29 cellular contexts compared by ENCODE assay signal in genomic region chr4:10898072-10898471, GRCh38.
"Had no signal": no experiment of that assay in that cellular context is flagged by ENCODE, and none has a peak within 500 bp of the region (broad histone marks: within the 10 kb centered on the region; RNA-seq: fewer than 3 reads in every experiment).

No MANE protein-coding gene starts in this region.

- H3K4me3 Mint-ChIP-seq: activated CD4-positive, alpha-beta memory T cell treated with anti-CD3 and anti-CD28 coated beads, Interleukin-2, amount 10 ng/mL, durations not matched to agents 7 days and 5 days; activated CD4-positive, alpha-beta T cell treated with anti-CD3 and anti-CD28 coated beads, Interleukin-2, amount 10 ng/mL, durations not matched to agents 24 days and 14 days; activated naive CD4-positive, alpha-beta T cell treated with anti-CD3 and anti-CD28 coated beads, Interleukin-2, amount 50 U/mL, for 24 hours; activated T-cell treated with anti-CD3 and anti-CD28 coated beads, Interleukin-2, amount 50 U/mL, for 4 hours; activated T-helper 17 cell treated with anti-CD3 and anti-CD28 coated beads, Interleukin-2, amount 50 U/mL, for 72 hours; brain; effector memory CD8-positive, alpha-beta T cell; nephron progenitor cell; stimulated activated naive CD8-positive, alpha-beta T cell treated with anti-CD3 and anti-CD28 coated beads, Interleukin-15, amount 100 ng/mL, for 72 hours had no signal

- H2AFZ ChIP-seq: hepatocyte had no signal

- H3K36me3 ChIP-seq: ascending aorta, cardiac muscle cell, gastrocnemius medialis, left ventricle myocardium inferior, ovary, right lobe of liver, thyroid gland, upper lobe of left lung, vagina had no signal

- H3K27ac Mint-ChIP-seq: activated CD4-positive, alpha-beta memory T cell treated with anti-CD3 and anti-CD28 coated beads, Interleukin-2, amount 10 ng/mL, durations not matched to agents 7 days and 5 days; activated CD4-positive, alpha-beta T cell treated with anti-CD3 and anti-CD28 coated beads, Interleukin-2, amount 10 ng/mL, durations not matched to agents 24 days and 14 days; activated naive CD4-positive, alpha-beta T cell treated with anti-CD3 and anti-CD28 coated beads, Interleukin-2, amount 50 U/mL, for 24 hours; activated T-helper 17 cell treated with anti-CD3 and anti-CD28 coated beads, Interleukin-2, amount 50 U/mL, for 72 hours; brain; effector memory CD8-positive, alpha-beta T cell; nephron progenitor cell; progenitor cell of endocrine pancreas; stimulated activated naive CD8-positive, alpha-beta T cell treated with anti-CD3 and anti-CD28 coated beads, Interleukin-15, amount 100 ng/mL, for 72 hours had no signal

- H3K4me2 ChIP-seq: hepatocyte had no signal

- DNase-seq: activated CD4-positive, alpha-beta memory T cell treated with anti-CD3 and anti-CD28 coated beads, Interleukin-2, amount 10 ng/mL, durations not matched to agents 7 days and 5 days; activated CD4-positive, alpha-beta T cell treated with anti-CD3 and anti-CD28 coated beads, Interleukin-2, amount 10 ng/mL, durations not matched to agents 24 days and 14 days; activated T-cell treated with anti-CD3 and anti-CD28 coated beads, Interleukin-2, amount 50 U/mL, for 4 hours; cerebellar nuclear complex; effector memory CD8-positive, alpha-beta T cell; erythroblast; gastrocnemius medialis; islet precursor cell; left ventricle myocardium inferior; nephron progenitor cell; ovary; right lobe of liver; stimulated activated CD4-positive, alpha-beta T cell treated with anti-CD3 and anti-CD28 coated beads, Interleukin-4, amount 100 ng/mL, for 1 hour; stimulated activated naive CD8-positive, alpha-beta T cell treated with anti-CD3 and anti-CD28 coated beads, Interleukin-15, amount 100 ng/mL, for 72 hours; substantia nigra; thyroid gland had no signal

- H3K4me3 ChIP-seq: ascending aorta, cardiac muscle cell, coronary artery, gastrocnemius medialis, hepatocyte, left ventricle myocardium inferior, lung, ovary, right lobe of liver, thyroid gland, upper lobe of left lung, vagina had no signal

- ATAC-seq: activated CD4-positive, CD25-positive, alpha-beta regulatory T cell treated with anti-CD3 and anti-CD28 coated beads, Interleukin-2, amount 50 U/mL, for 24 hours; activated T-cell treated with anti-CD3 and anti-CD28 coated beads, Interleukin-2, amount 50 U/mL, for 4 hours; activated T-helper 17 cell treated with anti-CD3 and anti-CD28 coated beads, Interleukin-2, amount 50 U/mL, for 72 hours; effector memory CD8-positive, alpha-beta T cell; gastrocnemius medialis; right lobe of liver; stimulated activated naive CD8-positive, alpha-beta T cell treated with anti-CD3 and anti-CD28 coated beads, Interleukin-15, amount 100 ng/mL, for 72 hours had no signal

- H3K36me3 Mint-ChIP-seq: activated naive CD4-positive, alpha-beta T cell treated with anti-CD3 and anti-CD28 coated beads, Interleukin-2, amount 50 U/mL, for 24 hours; brain had no signal

- H3K27me3 ChIP-seq: ascending aorta, cardiac muscle cell, gastrocnemius medialis, hepatocyte, ovary, right lobe of liver, thyroid gland, upper lobe of left lung, vagina had no signal

- H3K79me2 ChIP-seq: hepatocyte had no signal

- H3K27me3 Mint-ChIP-seq: activated CD4-positive, alpha-beta memory T cell treated with anti-CD3 and anti-CD28 coated beads, Interleukin-2, amount 10 ng/mL, durations not matched to agents 7 days and 5 days; activated CD4-positive, alpha-beta T cell treated with anti-CD3 and anti-CD28 coated beads, Interleukin-2, amount 10 ng/mL, durations not matched to agents 24 days and 14 days; activated naive CD4-positive, alpha-beta T cell treated with anti-CD3 and anti-CD28 coated beads, Interleukin-2, amount 50 U/mL, for 24 hours; activated T-helper 17 cell treated with anti-CD3 and anti-CD28 coated beads, Interleukin-2, amount 50 U/mL, for 72 hours had no signal

- H3K9me3 ChIP-seq: ascending aorta, gastrocnemius medialis, left ventricle myocardium inferior, ovary, right lobe of liver, thyroid gland, upper lobe of left lung, vagina had no signal

- H3K9me3 Mint-ChIP-seq: activated CD4-positive, alpha-beta memory T cell treated with anti-CD3 and anti-CD28 coated beads, Interleukin-2, amount 10 ng/mL, durations not matched to agents 7 days and 5 days; activated naive CD4-positive, alpha-beta T cell treated with anti-CD3 and anti-CD28 coated beads, Interleukin-2, amount 50 U/mL, for 24 hours; activated T-cell treated with anti-CD3 and anti-CD28 coated beads, Interleukin-2, amount 50 U/mL, for 4 hours; stimulated activated naive CD8-positive, alpha-beta T cell treated with anti-CD3 and anti-CD28 coated beads, Interleukin-15, amount 100 ng/mL, for 72 hours had no signal

- H3K4me1 Mint-ChIP-seq: activated CD4-positive, alpha-beta memory T cell treated with anti-CD3 and anti-CD28 coated beads, Interleukin-2, amount 10 ng/mL, durations not matched to agents 7 days and 5 days; activated naive CD4-positive, alpha-beta T cell treated with anti-CD3 and anti-CD28 coated beads, Interleukin-2, amount 50 U/mL, for 24 hours; activated T-helper 17 cell treated with anti-CD3 and anti-CD28 coated beads, Interleukin-2, amount 50 U/mL, for 72 hours; brain had no signal

- H3K27ac ChIP-seq: ascending aorta, cardiac muscle cell, coronary artery, gastrocnemius medialis, hepatocyte, left ventricle myocardium inferior, ovary, right lobe of liver, thyroid gland, upper lobe of left lung, vagina, VCaP had no signal

- H3K4me1 ChIP-seq: ascending aorta, gastrocnemius medialis, left ventricle myocardium inferior, right lobe of liver, thyroid gland, upper lobe of left lung, vagina had no signal
